9 cellular contexts compared by ENCODE assay signal in genomic region chr20:51750037-51750769, GRCh38. TPM values are rescaled to one million over a fixed set of nuclear protein-coding genes. Genes with fewer than 3 reads are reported as not detected.
DNase-seq lines count a peak whose midpoint lies in the region; ATAC-seq and TF ChIP-seq lines count a peak whose summit lies in the region.
"Had no signal": no experiment of that assay in that cellular context is flagged by ENCODE, and none has a peak within 500 bp of the region (broad histone marks: within the 10 kb centered on the region; RNA-seq: fewer than 3 reads in every experiment).

No MANE protein-coding gene starts in this region.

- TF ChIP-seq CTCF in GM12865 (IDR thresholded peaks at IDR 0.05; ENCODE audit: insufficient read depth, low read depth, low read length, missing control alignments) (no peak), body of pancreas (IDR thresholded peaks at IDR 0.05) (no peak), kidney epithelial cell (IDR thresholded peaks at IDR 0.05; ENCODE audit: insufficient read depth, low read length, poor library complexity, severe bottlenecking) (no peak), CD14-positive monocyte (IDR thresholded peaks at IDR 0.05) (no peak)

- no peak overlapping the region for H3K4me3 Mint-ChIP-seq in CD14-positive monocyte
- H3K4me3 Mint-ChIP-seq: T-cell had no signal

- no peak for TF ChIP-seq POLR2A in body of pancreas (IDR thresholded peaks at IDR 0.05)

- peaks cover 28% of the 10 kb centered on the region for H3K4me1 ChIP-seq in body of pancreas

- no peaks in the 10 kb centered on the region for H3K36me3 ChIP-seq in body of pancreas (replicated peaks in 1 of 2; ENCODE audit: insufficient read depth in 1 of 2, low read depth in 2 of 2)
- no peaks in the 10 kb centered on the region for H3K36me3 ChIP-seq in kidney epithelial cell (ENCODE audit: control insufficient read depth, insufficient read depth, low read length)

- H3K27me3 ChIP-seq in body of pancreas = no peaks in the 10 kb centered on the region
- H3K27me3 ChIP-seq in kidney epithelial cell (ENCODE audit: control insufficient read depth, insufficient read depth, low read length) = no peaks in the 10 kb centered on the region

- DNase-seq in GM12865 (ENCODE audit: low read depth) (peak; percentile 16), NCI-H1694 treated with DMSO at 0.1 percent for 48 hours (lab: John Stamatoyannopoulos, UW) (peak; percentile 25), body of pancreas (peak; percentile 77 to 94 (median 90)), kidney epithelial cell (ENCODE audit: low read depth) (peak; percentile 97), CD14-positive monocyte (ENCODE audit: low spot score) (no peak), cerebellar nuclear complex (lab: John Stamatoyannopoulos, UW) (no peak)
- peak; percentile 15 to 28 for DNase-seq in stimulated activated CD4-positive, alpha-beta T cell treated with anti-CD3 and anti-CD28 coated beads, Interleukin-4, amount 100 ng/mL, for 48 hours (ENCODE audit: low read depth in 2 of 2)
- DNase-seq: T-cell had no signal

- no peaks in the 10 kb centered on the region for H3K9me3 ChIP-seq in body of pancreas

- peak overlapping the region in 1 of 7 donors; percentile 46 for H3K27ac Mint-ChIP-seq in CD14-positive monocyte
- H3K27ac Mint-ChIP-seq: T-cell had no signal

- peaks cover 1% of the 10 kb centered on the region for H3K4me1 Mint-ChIP-seq in CD14-positive monocyte
- H3K4me1 Mint-ChIP-seq: T-cell had no signal

- no peaks in the 10 kb centered on the region for H3K36me3 Mint-ChIP-seq in CD14-positive monocyte
- H3K36me3 Mint-ChIP-seq: T-cell had no signal

- H3K27ac ChIP-seq in body of pancreas = peak overlapping the region; percentile 70 to 87 (median 72)

- H3K4me3 ChIP-seq in GM12865 (ENCODE audit: low read depth, low read length) = no peak overlapping the region
- no peak overlapping the region for H3K4me3 ChIP-seq in body of pancreas
- H3K4me3 ChIP-seq in kidney epithelial cell (ENCODE audit: low read depth, low read length) = no peak overlapping the region

- intact Hi-C loops in body of pancreas (cut with DNase I) (no loop called here), CD14-positive monocyte (cut with micrococcal nuclease) (no loop called here)

- H3K9me3 Mint-ChIP-seq in CD14-positive monocyte = peaks cover 0 to 1% (median 0%) of the 10 kb centered on the region in 7 donors

- peak; percentile 98 for ATAC-seq in body of pancreas
- no peak for ATAC-seq in GM19397 (IDR thresholded peaks at IDR 0.05; ENCODE audit: unreplicated experiment)

- 65 to 68% methylated on average over 19 of the region's 19 CpGs for WGBS in body of pancreas, 2 donors

- H3K27me3 Mint-ChIP-seq in CD14-positive monocyte (ENCODE audit: low read depth in 3 of 3) = peaks cover 0 to 4% (median 0%) of the 10 kb centered on the region in 3 donors

RNA-seq across cellular contexts. Expression of gene ATP9A, which starts 18.0 kb away (rescaled TPM):
- total RNA-seq in body of pancreas (10 to 100 TPM; 16.8 to 24.6 TPM), kidney epithelial cell (37.6 and 37.9 TPM in 2 replicates)
- not detected for polyA plus RNA-seq in CD14-positive monocyte

RNA-seq across cellular contexts. Expression of gene SALL4, which starts 52.1 kb away (rescaled TPM):
- total RNA-seq in body of pancreas = 1 to 10 TPM; 1.6 to 5.9 TPM
- 4.4 and 5.3 TPM in 2 replicates for total RNA-seq in kidney epithelial cell
- polyA plus RNA-seq in CD14-positive monocyte = not detected

Comparison
In these comparisons a context has a peak if more than half of its experiments do, and no peak if none do; other contexts are left out.
1. DNase-seq: peak in GM12865 (single experiment), NCI-H1694 treated with DMSO at 0.1 percent for 48 hours (single experiment), body of pancreas (4 of 4), kidney epithelial cell (single experiment) and stimulated activated CD4-positive, alpha-beta T cell treated with anti-CD3 and anti-CD28 coated beads, Interleukin-4, amount 100 ng/mL, for 48 hours (2 of 2); none in CD14-positive monocyte (single experiment) and cerebellar nuclear complex (0 of 2).